1 cellular context compared by ENCODE assay signal in the genomic region with DNA sequence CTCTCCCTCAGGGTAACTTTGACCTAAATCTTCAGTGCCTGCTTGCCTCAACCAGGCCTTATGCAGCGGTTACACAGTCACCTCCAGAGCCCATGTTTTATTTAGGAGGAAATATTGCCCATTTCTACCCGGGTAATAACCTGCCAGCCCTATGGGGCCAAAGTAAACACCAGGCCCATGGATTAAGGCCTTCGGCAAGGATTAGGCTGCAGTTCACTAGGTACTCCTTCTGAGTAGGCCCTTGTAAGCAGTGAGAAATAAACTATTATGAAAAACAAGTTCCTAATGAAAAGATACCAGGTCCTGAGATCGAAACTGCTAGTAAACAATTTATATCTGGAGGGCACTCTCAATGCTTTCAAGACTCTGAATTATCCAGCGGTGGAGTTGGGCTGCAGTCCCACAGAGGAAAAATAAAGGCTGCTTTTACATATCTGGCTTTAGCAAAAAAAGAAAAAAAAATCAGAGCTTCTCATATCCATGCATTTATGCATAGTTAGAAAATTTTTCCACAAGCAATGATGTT.
TF ChIP-seq lines count a peak whose summit lies in the region.

No MANE protein-coding gene starts in this region.

TF ChIP-seq in H1, 55 proteins besides CTCF, POLR2A, EP300 and RAD21:
- TF ChIP-seq YY1 (IDR thresholded peaks at IDR 0.05; ENCODE audit: low read depth, low read length): no peak
- peak; percentile 84 for TF ChIP-seq SUZ12 (IDR thresholded peaks at IDR 0.05; ENCODE audit: low read length)
- peak; percentile 67 for TF ChIP-seq EZH2 (IDR thresholded peaks at IDR 0.05; ENCODE audit: low read depth, low read length, severe bottlenecking)
